ENCODE assay signal across 2 cellular contexts in the genomic region with DNA sequence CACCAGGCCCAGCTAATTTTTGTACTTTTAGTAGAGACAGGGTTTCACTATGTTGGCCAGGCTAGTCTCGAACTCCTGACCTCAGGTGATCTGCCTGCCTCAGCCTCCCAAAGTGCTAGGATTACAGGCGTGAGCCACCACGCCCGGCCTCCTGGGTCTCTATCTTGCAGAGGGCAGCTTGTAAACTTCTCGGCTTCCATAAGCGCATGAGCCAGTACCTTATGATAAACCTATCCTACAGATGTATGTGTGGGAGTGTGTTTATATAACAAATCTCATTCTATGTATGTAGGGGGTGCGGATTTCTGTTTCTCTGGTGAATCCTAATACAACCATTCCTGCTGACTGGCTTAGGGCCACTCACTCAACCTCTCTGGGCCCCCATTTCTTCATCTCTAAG. TPM values are rescaled to one million over a fixed set of nuclear protein-coding genes. Genes with fewer than 3 reads are reported as not detected.
"Had no signal": no experiment of that assay in that cellular context is flagged by ENCODE, and none has a peak within 500 bp of the region (broad histone marks: within the 10 kb centered on the region; RNA-seq: fewer than 3 reads in every experiment).

No MANE protein-coding gene starts in this region.

RNA-seq across cellular contexts. Expression of gene F2RL3, which starts 51.3 kb away (rescaled TPM):
- total RNA-seq: epithelial cell of proximal tubule, foreskin keratinocyte had no signal
- polyA plus RNA-seq: foreskin keratinocyte had no signal
